In genomic region chr10:116159197-116159596, GRCh38 we compare ENCODE assay signal across 9 cellular contexts.
"Had no signal": no experiment of that assay in that cellular context is flagged by ENCODE, and none has a peak within 500 bp of the region (broad histone marks: within the 10 kb centered on the region; RNA-seq: fewer than 3 reads in every experiment).

No MANE protein-coding gene starts in this region.

- FAIRE-seq: H54, HTR-8/SVneo had no signal

- H3K4me3 ChIP-seq: GM23248 had no signal

- H3K9me3 Mint-ChIP-seq: HFFc6 had no signal

- H3K9ac ChIP-seq: GM23248 had no signal

- H3K4me3 Mint-ChIP-seq: H9, HFFc6 had no signal

- H3K27ac Mint-ChIP-seq: HFFc6 had no signal

- H2AFZ ChIP-seq: GM23248 had no signal

- H3K27ac ChIP-seq: GM23248 had no signal

- DNase-seq: GM23248, GOT3, H9, HCEC 1CT, HFFc6, IMR-90, KG1 had no signal
